1 cellular context compared by ENCODE assay signal in the genomic region with DNA sequence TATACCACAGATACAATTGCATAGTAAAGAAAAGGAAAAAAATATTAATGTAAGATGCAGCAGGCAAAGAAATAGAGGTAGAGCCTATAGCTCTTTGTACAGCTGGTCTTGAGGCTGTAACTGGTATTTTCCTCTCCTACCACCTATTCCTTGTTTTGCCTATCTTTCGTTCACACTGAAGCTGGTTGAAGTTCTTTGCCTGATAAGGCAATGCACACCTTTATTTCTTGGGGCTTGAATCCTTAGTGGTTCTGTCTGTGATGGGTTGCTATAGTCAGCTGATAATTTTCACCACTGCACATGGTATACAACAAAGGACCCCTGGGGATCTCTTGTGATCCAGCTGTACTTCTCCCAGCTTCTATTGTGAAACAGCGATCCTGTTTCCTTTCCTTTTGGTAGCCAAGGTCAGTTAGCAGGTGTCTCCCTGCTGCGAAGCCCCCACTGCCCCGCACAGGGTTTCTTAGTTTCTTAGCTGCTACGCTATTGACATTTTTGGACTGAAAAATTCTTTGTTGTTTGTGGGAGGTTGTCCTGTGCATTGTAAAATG.
TF ChIP-seq lines count a peak whose summit lies in the region.

No MANE protein-coding gene starts in this region.

TF ChIP-seq in WTC11, 78 proteins besides CTCF, POLR2A, EP300 and RAD21 (continued from another document):
- TF ChIP-seq NR3C1 (CRISPR knock-in tag; conservative IDR thresholded peaks at IDR 0.05; ENCODE audit: low read depth): no peak
